In genomic region chr2:62578837-62579640, GRCh38 we compare ENCODE assay signal across 15 cellular contexts.
DNase-seq lines count a peak whose midpoint lies in the region; ATAC-seq, FAIRE-seq and TF ChIP-seq lines count a peak whose summit lies in the region.
"Had no signal": no experiment of that assay in that cellular context is flagged by ENCODE, and none has a peak within 500 bp of the region (broad histone marks: within the 10 kb centered on the region; RNA-seq: fewer than 3 reads in every experiment).

No MANE protein-coding gene starts in this region.

- H3K9me3 ChIP-seq in breast epithelium (no peaks in the 10 kb centered on the region), HepG2 (ENCODE audit: low read length) (no peaks in the 10 kb centered on the region)
- H3K9me3 ChIP-seq: ovary had no signal

- peaks cover 1 to 26% (median 3%) of the 10 kb centered on the region in 5 donors for H3K27me3 Mint-ChIP-seq in naive thymus-derived CD8-positive, alpha-beta T cell

- POLR2A ChIA-PET in HepG2 (lab: Yijun Ruan, JAX) (interaction anchor here (0.8 to 3.8 kb wide), 9 partner anchors 9 to 128 kb away, joined by 3 to 84 read pairs (median 13); partner anchors contain the start of gene EHBP1), HEK293T (lab: Yijun Ruan, JAX) (no interaction called here)
- POLR2A ChIA-PET in naive thymus-derived CD8-positive, alpha-beta T cell (lab: Charles Lee) = no interaction called here

- H3K36me3 ChIP-seq in ACC112 (ENCODE audit: insufficient read depth, low read length) = no peaks in the 10 kb centered on the region
- no peaks in the 10 kb centered on the region for H3K36me3 ChIP-seq in KMS-11 (ENCODE audit: insufficient read depth)
- no peaks in the 10 kb centered on the region for H3K36me3 ChIP-seq in breast epithelium
- no peaks in the 10 kb centered on the region for H3K36me3 ChIP-seq in HepG2 (replicated peaks in 1 of 2; ENCODE audit: control insufficient read depth in 1 of 2, insufficient read depth in 2 of 2, low read length in 2 of 2)
- H3K36me3 ChIP-seq: ovary had no signal

- no peak for DNase-seq in breast epithelium (ENCODE audit: low spot score in 2 of 2)
- DNase-seq in HepG2 (ENCODE audit: low spot score) = peak; percentile 76
- no peak for DNase-seq in naive thymus-derived CD8-positive, alpha-beta T cell
- DNase-seq in HEK293T (ENCODE audit: extremely low spot score) = no peak
- DNase-seq in ureter (ENCODE audit: low spot score) = no peak
- DNase-seq: activated CD4-positive, alpha-beta T cell treated with anti-CD3 and anti-CD28 coated beads, Interleukin-2, amount 10 ng/mL, durations not matched to agents 7 days and 5 days; amygdala; NCI-H1694 treated with DMSO at 0.1 percent for 48 hours; ovary; Right ventricle myocardium superior had no signal

- H4K20me1 ChIP-seq in KMS-11 (ENCODE audit: insufficient read depth) (no peaks in the 10 kb centered on the region), HepG2 (ENCODE audit: insufficient read depth, low read length) (no peaks in the 10 kb centered on the region)

- WGBS in HepG2 (ENCODE audit: low lambda C conversion rate) = 94% methylated on average over 7 of the region's 7 CpGs

- H3K4me3 ChIP-seq in ACC112 (ENCODE audit: low read depth, low read length) (peak overlapping the region; percentile 51), KMS-11 (IDR thresholded peaks at IDR 0.05; ENCODE audit: insufficient read depth, low read depth, low read length) (no peak overlapping the region), breast epithelium (no peak overlapping the region), HepG2 (replicated peaks in 1 of 3; ENCODE audit: insufficient read depth in 1 of 3, low read depth in 2 of 3, low read length in 3 of 3) (no peak overlapping the region)
- H3K4me3 ChIP-seq: ovary had no signal

- H3K4me3 Mint-ChIP-seq in naive thymus-derived CD8-positive, alpha-beta T cell = no peak overlapping the region
- H3K4me3 Mint-ChIP-seq: activated CD4-positive, alpha-beta T cell treated with anti-CD3 and anti-CD28 coated beads, Interleukin-2, amount 10 ng/mL, durations not matched to agents 7 days and 5 days had no signal

- no peak overlapping the region for H3K9ac ChIP-seq in KMS-11
- peak overlapping the region; percentile 58 for H3K9ac ChIP-seq in HepG2 (ENCODE audit: insufficient read depth, low read depth, low read length)

- in situ Hi-C loops in HepG2 (cut with HindIII; ENCODE audit: extremely low pct_ligation_motif_present, low pct_unique_long_range_greater_than_20kb) = no loop called here

- H2AFZ ChIP-seq in ACC112 (ENCODE audit: low read length, unreplicated experiment) (peak overlapping the region; percentile 90), KMS-11 (ENCODE audit: low read depth) (0 out of 2 replicates have a peak overlapping the region, but pooled peaks have one; percentile 27), HepG2 (ENCODE audit: low read length) (no peak overlapping the region)

- intact Hi-C loops in breast epithelium (cut with DNase I; ENCODE audit: low total_unique reads) = no loop called here
- intact Hi-C loops in HepG2 (cut with micrococcal nuclease; ENCODE audit: unreplicated experiment) = loop anchor here (1.0 to 5.0 kb wide), 4 partner anchors 9 to 613 kb away; partner anchors contain the start of gene EHBP1

- H3K27ac Mint-ChIP-seq in naive thymus-derived CD8-positive, alpha-beta T cell = no peak overlapping the region
- H3K27ac Mint-ChIP-seq: activated CD4-positive, alpha-beta T cell treated with anti-CD3 and anti-CD28 coated beads, Interleukin-2, amount 10 ng/mL, durations not matched to agents 7 days and 5 days had no signal

- no peak for TF ChIP-seq CTCF in KMS-11 (conservative IDR thresholded peaks at IDR 0.05; ENCODE audit: low read depth, low read length)
- TF ChIP-seq CTCF in breast epithelium (IDR thresholded peaks at IDR 0.05) = no peak
- no peak for TF ChIP-seq CTCF in HepG2 (CRISPR knock-in tag; IDR thresholded peaks at IDR 0.05)

- H3K4me1 Mint-ChIP-seq in naive thymus-derived CD8-positive, alpha-beta T cell = no peaks in the 10 kb centered on the region
- H3K4me1 Mint-ChIP-seq: activated CD4-positive, alpha-beta T cell treated with anti-CD3 and anti-CD28 coated beads, Interleukin-2, amount 10 ng/mL, durations not matched to agents 7 days and 5 days had no signal

- H3K27ac ChIP-seq in ACC112 (ENCODE audit: low read depth, low read length) = peak overlapping the region; percentile 96
- H3K27ac ChIP-seq in KMS-11 = no peak overlapping the region
- peak overlapping the region; percentile 78 to 82 for H3K27ac ChIP-seq in breast epithelium
- peak overlapping the region; percentile 71 for H3K27ac ChIP-seq in HepG2 (ENCODE audit: extremely low read length, insufficient read depth, low read length)
- H3K27ac ChIP-seq: ovary had no signal

- no TSS peak for BruUV-seq in HepG2 (replicated peaks; lab: Mats Ljungman, UMichigan)

- H3K4me1 ChIP-seq in ACC112 (ENCODE audit: control insufficient read depth, insufficient read depth, low read length, unreplicated experiment) (peaks cover 46% of the 10 kb centered on the region), KMS-11 (ENCODE audit: low read depth, poor library complexity, severe bottlenecking) (no peaks in the 10 kb centered on the region), breast epithelium (peaks cover 0 to 4% of the 10 kb centered on the region in 2 donors), HepG2 (ENCODE audit: insufficient read depth, low read length) (peaks cover 60% of the 10 kb centered on the region)

- 0 out of 2 replicates have a peak, but pooled peaks have one; percentile 6 for TF ChIP-seq RAD21 in HepG2 (CRISPR knock-in tag; IDR thresholded peaks at IDR 0.05)

- H3K27me3 ChIP-seq in ACC112 (ENCODE audit: insufficient read depth, low read length) = no peaks in the 10 kb centered on the region
- no peaks in the 10 kb centered on the region for H3K27me3 ChIP-seq in KMS-11 (ENCODE audit: insufficient read depth, low read depth)
- no peaks in the 10 kb centered on the region for H3K27me3 ChIP-seq in breast epithelium
- H3K27me3 ChIP-seq in HepG2 (ENCODE audit: control insufficient read depth in 1 of 2, insufficient read depth in 2 of 2, low read length in 2 of 2) = no peaks in the 10 kb centered on the region
- H3K27me3 ChIP-seq: ovary had no signal

- TF ChIP-seq POLR2A in breast epithelium (IDR thresholded peaks at IDR 0.05) = no peak
- TF ChIP-seq POLR2A in HepG2 (IDR thresholded peaks at IDR 0.05; ENCODE audit: insufficient read depth in 1 of 2, low read depth in 2 of 2, low read length in 2 of 2) = no peak

- peaks cover 0 to 9% (median 0%) of the 10 kb centered on the region in 9 donors for H3K9me3 Mint-ChIP-seq in naive thymus-derived CD8-positive, alpha-beta T cell
- H3K9me3 Mint-ChIP-seq: activated CD4-positive, alpha-beta T cell treated with anti-CD3 and anti-CD28 coated beads, Interleukin-2, amount 10 ng/mL, durations not matched to agents 7 days and 5 days had no signal

- ATAC-seq in HepG2 = peak; percentile 65
- ATAC-seq in naive thymus-derived CD8-positive, alpha-beta T cell = no peak
- ATAC-seq in HG03039 (IDR thresholded peaks at IDR 0.05; ENCODE audit: unreplicated experiment) = no peak

- FAIRE-seq in HepG2 (lab: Jason Lieb, UNC) = no peak
- FAIRE-seq: A204.1, GM12891 had no signal

- peak in 1 of 2 experiments; percentile 82; a peak in 2 of 4 replicates for TF ChIP-seq EP300 in HepG2 (IDR thresholded peaks at IDR 0.05; ENCODE audit: low read depth in 2 of 2, low read length in 2 of 2)
- TF ChIP-seq EP300 in HepG2 (CRISPR knock-in tag; IDR thresholded peaks at IDR 0.05; ENCODE audit: borderline replicate concordance) = peak; percentile 27; the same call in 1 of the 2 replicates

- H3K4me2 ChIP-seq in KMS-11 (no peak overlapping the region), HepG2 (ENCODE audit: low read depth, low read length) (peak overlapping the region; percentile 14)

- CTCF ChIA-PET in HepG2 (lab: Yijun Ruan, JAX; ENCODE audit: low intra/inter-chr PET ratio, low total read pairs) = no interaction called here
- CTCF ChIA-PET in HEK293T (lab: Yijun Ruan, JAX) = interaction anchor here (0.6 kb wide), 1 partner anchor 1949 kb away, joined by 3 read pairs; no protein-coding TSS in a partner anchor

- no peaks in the 10 kb centered on the region for H3K79me2 ChIP-seq in ACC112 (ENCODE audit: control insufficient read depth, insufficient read depth, low read length, unreplicated experiment)
- H3K79me2 ChIP-seq in KMS-11 (ENCODE audit: insufficient read depth, low read depth) = no peaks in the 10 kb centered on the region
- no peaks in the 10 kb centered on the region for H3K79me2 ChIP-seq in HepG2 (ENCODE audit: insufficient read depth, low read length)

- no peaks in the 10 kb centered on the region for H3K36me3 Mint-ChIP-seq in naive thymus-derived CD8-positive, alpha-beta T cell

TF ChIP-seq in HepG2, 621 proteins besides CTCF, POLR2A, EP300 and RAD21 (continues in another document):
- TF ChIP-seq ELF4 (CRISPR knock-in tag; IDR thresholded peaks at IDR 0.05; ENCODE audit: borderline replicate concordance) (no peak), MED1 (CRISPR knock-in tag; IDR thresholded peaks at IDR 0.05) (peak; percentile 75)

TF ChIP-seq in HEK293T, 16 proteins besides CTCF, POLR2A, EP300 and RAD21:
- no peak for TF ChIP-seq LEF1 (IDR thresholded peaks at IDR 0.05; ENCODE audit: borderline replicate concordance)
